In the genomic region with DNA sequence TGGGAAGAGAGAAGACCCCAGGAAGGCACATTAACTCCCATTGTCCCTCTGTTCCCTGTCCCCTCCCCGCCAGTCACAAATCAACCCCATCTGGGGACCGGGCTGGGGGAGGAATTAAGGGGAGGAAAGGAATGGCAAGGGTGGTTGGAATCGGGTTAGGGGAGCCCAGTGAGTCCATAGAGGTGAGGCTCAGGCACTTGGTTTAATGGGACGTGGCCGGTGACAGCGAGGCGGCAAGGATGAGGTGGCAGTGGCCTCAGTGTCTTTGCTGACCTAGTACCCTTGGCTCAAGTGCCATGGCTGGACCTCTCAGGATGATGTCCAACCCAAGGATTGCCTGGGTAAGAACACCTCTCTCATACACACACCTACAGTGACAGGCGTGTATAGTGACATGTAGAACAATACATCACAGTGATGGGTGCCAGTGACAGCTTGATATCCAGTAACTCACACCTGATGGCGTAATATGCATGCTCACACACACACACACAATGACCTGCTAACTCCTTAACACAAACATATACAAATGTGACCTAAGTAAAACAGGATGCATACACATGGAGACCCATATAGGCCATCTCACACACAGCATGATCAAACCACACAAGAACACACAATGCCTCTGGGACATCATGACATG, we compare ENCODE assay signal across 8 cellular contexts. TPM values are rescaled to one million over a fixed set of nuclear protein-coding genes. Genes with fewer than 3 reads are reported as not detected.
DNase-seq lines count a peak whose midpoint lies in the region; ATAC-seq and TF ChIP-seq lines count a peak whose summit lies in the region.

No MANE protein-coding gene starts in this region.

- H3K9me3 ChIP-seq in skeletal muscle tissue (ENCODE audit: control insufficient read depth in 3 of 3, low read length in 3 of 3) = no peaks in the 10 kb centered on the region

- no peak for TF ChIP-seq CTCF in VCaP (conservative IDR thresholded peaks at IDR 0.05)
- no peak for TF ChIP-seq CTCF in foreskin fibroblast (IDR thresholded peaks at IDR 0.05; ENCODE audit: low read depth, low read length)

- intact Hi-C loops in left colon (cut with DNase I, micrococcal nuclease) = no loop called here

- H3K4me3 ChIP-seq in H7 (ENCODE audit: insufficient read depth, low read depth, low read length) (peak overlapping the region; percentile 61), foreskin fibroblast (ENCODE audit: low read depth in 1 of 2, low read length in 2 of 2) (peak overlapping the region; percentile 48 to 52), skeletal muscle tissue (ENCODE audit: low read length in 3 of 3) (peak overlapping the region; percentile 57 to 82 (median 79))

- H3K27ac ChIP-seq in VCaP (peak overlapping the region; percentile 83), skeletal muscle tissue (ENCODE audit: low read depth, low read length) (peak overlapping the region; percentile 56)

- peaks cover 16 to 26% (median 19%) of the 10 kb centered on the region in 3 donors for H3K4me1 ChIP-seq in skeletal muscle tissue (ENCODE audit: control insufficient read depth in 3 of 3, insufficient read depth in 3 of 3, low read length in 3 of 3)

- H3K36me3 ChIP-seq in H7 (replicated peaks; ENCODE audit: control insufficient read depth, insufficient read depth, low read length) (no peaks in the 10 kb centered on the region), skeletal muscle tissue (ENCODE audit: control insufficient read depth in 3 of 3, insufficient read depth in 3 of 3, low read length in 3 of 3) (peaks cover 5 to 11% (median 6%) of the 10 kb centered on the region in 3 donors)

- no peak for DNase-seq in H7
- no peak for DNase-seq in foreskin fibroblast
- DNase-seq in epidermal melanocyte (ENCODE audit: insufficient read length, low spot score) = no peak
- DNase-seq in NCI-H446 treated with DMSO at 0.1 percent for 48 hours (lab: John Stamatoyannopoulos, UW) = no peak
- no peak for DNase-seq in left colon
- DNase-seq in NCI-H748 treated with DMSO at 0.1 percent for 48 hours (lab: John Stamatoyannopoulos, UW) = no peak

- ATAC-seq in left colon = no peak

- H3K9ac ChIP-seq in skeletal muscle tissue (ENCODE audit: low read depth in 1 of 3, low read length in 3 of 3) = peak overlapping the region; percentile 34 to 71 (median 65)

- H3K27me3 ChIP-seq in H7 (ENCODE audit: control insufficient read depth, insufficient read depth, low read length) (no peaks in the 10 kb centered on the region; the same call in 1 of the 2 replicates), skeletal muscle tissue (ENCODE audit: control insufficient read depth in 3 of 3, insufficient read depth in 3 of 3, low read length in 3 of 3) (no peaks in the 10 kb centered on the region)

RNA-seq across cellular contexts. Expression of a gene that starts 12.3 kb away (rescaled TPM):
- total RNA-seq in H7 (2014; rRNA removed; shearing (Covaris generic)) = 2.3 and 5.9 TPM in 2 replicates
- 2.1 TPM for total RNA-seq in skeletal muscle tissue
- total RNA-seq in left colon = 1 to 10 TPM; 2.3 to 3.7 TPM

RNA-seq across cellular contexts. Expression of a gene that starts 13.0 kb away (rescaled TPM):
- total RNA-seq in H7 (2014; rRNA removed; shearing (Covaris generic)) = 56.3 and 96.7 TPM in 2 replicates
- total RNA-seq in skeletal muscle tissue = 148 TPM
- total RNA-seq in left colon = 10 to 100 TPM; 81.9 to 83.3 TPM

RNA-seq across cellular contexts. Expression of a gene that starts 48.0 kb away (rescaled TPM):
- 332 and 360 TPM in 2 replicates for total RNA-seq in H7 (2014; rRNA removed; shearing (Covaris generic))
- total RNA-seq in skeletal muscle tissue (62.6 TPM), left colon (10 to 100 TPM; 17.9 to 22.1 TPM)

RNA-seq across cellular contexts. Expression of a gene that starts 55.4 kb away (rescaled TPM):
- total RNA-seq in H7 (2014; rRNA removed; shearing (Covaris generic)) = 43.0 and 59.8 TPM in 2 replicates
- total RNA-seq in skeletal muscle tissue (0.52 TPM), left colon (not detected)
